In genomic region chr6:139416146-139416545, GRCh38 we compare ENCODE assay signal across 25 cellular contexts. TPM values are rescaled to one million over a fixed set of nuclear protein-coding genes. Genes with fewer than 3 reads are reported as not detected.
A peak's percentile ranks its signal among the peaks of the same experiment; 100 is the strongest.
DNase-seq lines count a peak whose midpoint lies in the region; ATAC-seq and TF ChIP-seq lines count a peak whose summit lies in the region.
"Had no signal": no experiment of that assay in that cellular context is flagged by ENCODE, and none has a peak within 500 bp of the region (broad histone marks: within the 10 kb centered on the region; RNA-seq: fewer than 3 reads in every experiment).

No MANE protein-coding gene starts in this region.

- no peak overlapping the region for H3K9ac ChIP-seq in SK-N-SH

- ATAC-seq in SK-N-SH treated with all-trans-retinoic acid at 6 μM for 48 hours: no peak
- ATAC-seq in GM21381 (IDR thresholded peaks at IDR 0.05; ENCODE audit: unreplicated experiment): no peak
- no peak for ATAC-seq in GM21723 (IDR thresholded peaks at IDR 0.05; ENCODE audit: unreplicated experiment)
- ATAC-seq: CD8-positive, alpha-beta T cell; GM23338 had no signal

- H3K9me3 ChIP-seq in SK-N-SH: no peaks in the 10 kb centered on the region
- H3K9me3 ChIP-seq: Caco-2, HAP-1 had no signal

- WGBS in SK-N-SH (ENCODE audit: low lambda C conversion rate): 14% methylated on average over 2 of the region's 2 CpGs

- DNase-seq in DMS53 (lab: John Stamatoyannopoulos, UW): peak; percentile 15
- no peak for DNase-seq in DMS53 treated with DMSO at 0.1 percent for 48 hours (lab: John Stamatoyannopoulos, UW; ENCODE audit: unreplicated experiment)
- no peak for DNase-seq in SK-N-SH
- peak; percentile 11 for DNase-seq in fibroblast of mammary gland (ENCODE audit: low read depth)
- no peak for DNase-seq in SKM-1 treated with dmso at 0.1 percent for 144 hours (lab: John Stamatoyannopoulos, UW; ENCODE audit: unreplicated experiment)
- DNase-seq: Caco-2; CD8-positive, alpha-beta T cell; Kasumi-1; MV-4-11; NCI-H1105; NCI-H1436 treated with DMSO at 0.1 percent for 48 hours; NCI-H187 treated with DMSO at 0.1 percent for 48 hours; NCI-H2227 treated with DMSO at 0.1 percent for 48 hours; NCI-H524; NCI-H82; OCI-M1; SIG-M5 had no signal

- TF ChIP-seq RAD21 in SK-N-SH (IDR thresholded peaks at IDR 0.05; ENCODE audit: low read length): no peak

- no peaks in the 10 kb centered on the region for H4K20me1 ChIP-seq in SK-N-SH (ENCODE audit: insufficient read depth)

- no peak overlapping the region for H3K27ac ChIP-seq in SK-N-SH (ENCODE audit: low read depth in 2 of 2, low read length in 1 of 2)
- H3K27ac ChIP-seq: 22Rv1, C4-2B, SK-N-MC had no signal

- CTCF ChIA-PET in SK-N-SH (lab: Yijun Ruan, JAX): no interaction called here

- no peaks in the 10 kb centered on the region for H3K9me2 ChIP-seq in SK-N-SH

- no peak overlapping the region for H3K4me2 ChIP-seq in SK-N-SH
- H3K4me2 ChIP-seq: GM23338 had no signal

- no peak for TF ChIP-seq CTCF in SK-N-SH (IDR thresholded peaks at IDR 0.05)
- no peak for TF ChIP-seq CTCF in fibroblast of mammary gland (conservative IDR thresholded peaks at IDR 0.05; ENCODE audit: control insufficient read depth, insufficient read depth, low read depth, low read length)

- H2AFZ ChIP-seq in SK-N-SH (ENCODE audit: low read depth): 0 out of 2 replicates have a peak overlapping the region, but pooled peaks have one; percentile 19
- H2AFZ ChIP-seq: GM23338 had no signal

- no peak for TF ChIP-seq EP300 in SK-N-SH (IDR thresholded peaks at IDR 0.05; ENCODE audit: borderline replicate concordance in 1 of 2, low read depth in 1 of 2, low read length in 1 of 2)

- no peaks in the 10 kb centered on the region for H3F3A ChIP-seq in SK-N-SH (replicated peaks; ENCODE audit: insufficient read depth)

- H3K4me1 ChIP-seq in SK-N-SH (ENCODE audit: control insufficient read depth in 1 of 2, insufficient read depth in 2 of 2, low read depth in 1 of 2, low read length in 1 of 2): no peaks in the 10 kb centered on the region
- H3K4me1 ChIP-seq: Caco-2, HAP-1 had no signal

- H3K79me2 ChIP-seq in SK-N-SH (ENCODE audit: insufficient read depth): no peaks in the 10 kb centered on the region

- POLR2A ChIA-PET in SK-N-SH (lab: Yijun Ruan, JAX): no interaction called here

- H3K27me3 ChIP-seq in SK-N-SH (ENCODE audit: insufficient read depth): no peaks in the 10 kb centered on the region

- H3K4me3 ChIP-seq in SK-N-SH (ENCODE audit: low read depth in 2 of 2, low read length in 1 of 2): no peak overlapping the region
- H3K4me3 ChIP-seq in fibroblast of mammary gland (ENCODE audit: control insufficient read depth, low read depth, low read length): no peak overlapping the region
- H3K4me3 ChIP-seq: GM23338, HAP-1, SK-N-MC had no signal

- no peaks in the 10 kb centered on the region for H3K36me3 ChIP-seq in SK-N-SH (replicated peaks in 1 of 2; ENCODE audit: control insufficient read depth in 1 of 2, insufficient read depth in 2 of 2, low read length in 1 of 2)
- H3K36me3 ChIP-seq: HAP-1 had no signal

TF ChIP-seq in SK-N-SH, 30 proteins besides CTCF, POLR2A, EP300 and RAD21 (continues in another document):
- TF ChIP-seq REST (IDR thresholded peaks at IDR 0.05; ENCODE audit: low read depth, low read length) (no peak), MXI1 (IDR thresholded peaks at IDR 0.05; ENCODE audit: low read depth, low read length) (no peak), EZH2phosphoT487 (IDR thresholded peaks at IDR 0.05; ENCODE audit: borderline replicate concordance, low read depth) (no peak), CHD2 (IDR thresholded peaks at IDR 0.05; ENCODE audit: low read length, partially characterized antibody) (no peak), ZBTB33 (IDR thresholded peaks at IDR 0.05; ENCODE audit: borderline replicate concordance, low read depth) (no peak)

TF ChIP-seq in SK-N-SH treated with all-trans-retinoic acid at 6 μM for 48 hours, 23 proteins besides CTCF, POLR2A, EP300 and RAD21:
- TF ChIP-seq GLIS3 (CRISPR knock-in tag; IDR thresholded peaks at IDR 0.05) (no peak), CSDC2 (CRISPR knock-in tag; IDR thresholded peaks at IDR 0.05) (no peak), ZNF8 (CRISPR knock-in tag; IDR thresholded peaks at IDR 0.05) (no peak), ESRRG (CRISPR knock-in tag; IDR thresholded peaks at IDR 0.05) (no peak), TCF4 (CRISPR knock-in tag; IDR thresholded peaks at IDR 0.05; ENCODE audit: borderline replicate concordance) (no peak), RARB (CRISPR knock-in tag; IDR thresholded peaks at IDR 0.05) (no peak), ZFP3 (CRISPR knock-in tag; IDR thresholded peaks at IDR 0.05) (no peak), OSR1 (CRISPR knock-in tag; IDR thresholded peaks at IDR 0.05) (no peak)

RNA-seq across cellular contexts. Expression of gene CITED2, which starts 41.7 kb away (rescaled TPM):
- 159 and 173 TPM in 2 replicates for polyA plus RNA-seq in SK-N-SH (2012; rRNA removed)
- 133 and 135 TPM in 2 replicates for polyA plus RNA-seq in SK-N-SH (2012; cell fraction: cytosol; rRNA removed)
- 156 and 252 TPM in 2 replicates for polyA plus RNA-seq in SK-N-SH (2012; cell fraction: nucleus; rRNA removed)

Comparison
In these comparisons a context has a peak if more than half of its experiments do, and no peak if none do; other contexts are left out.
1. DNase-seq: peak in DMS53 (single experiment) and fibroblast of mammary gland (single experiment); none in DMS53 treated with DMSO at 0.1 percent for 48 hours (single experiment), SK-N-SH (single experiment) and SKM-1 treated with dmso at 0.1 percent for 144 hours (single experiment).